13 cellular contexts compared by ENCODE assay signal in the genomic region with DNA sequence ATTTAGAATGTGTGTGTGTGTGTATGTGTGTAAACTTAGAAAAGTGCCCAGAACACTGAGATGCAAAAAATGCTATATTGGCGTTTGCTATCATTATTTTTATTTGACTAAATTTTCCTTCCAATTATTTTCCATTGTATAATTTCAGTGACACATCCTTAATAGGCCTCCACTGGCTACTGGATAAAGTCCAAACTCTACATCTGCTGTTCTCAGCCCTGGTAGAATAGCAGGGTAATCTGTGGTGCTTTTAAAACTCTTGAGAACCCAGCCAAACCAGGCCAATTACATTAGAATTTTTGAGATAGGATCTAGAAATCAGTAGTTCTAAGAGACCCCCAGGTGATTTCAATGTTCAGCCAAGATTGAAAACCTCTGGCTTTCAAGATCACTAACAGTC.
"Had no signal": no experiment of that assay in that cellular context is flagged by ENCODE, and none has a peak within 500 bp of the region (broad histone marks: within the 10 kb centered on the region; RNA-seq: fewer than 3 reads in every experiment).

No MANE protein-coding gene starts in this region.

- H3K4me1 ChIP-seq: transverse colon had no signal

- H3K27ac ChIP-seq: neutrophil, transverse colon had no signal

- DNase-seq: activated CD4-positive, alpha-beta memory T cell treated with anti-CD3 and anti-CD28 coated beads for 36 hours; activated CD4-positive, CD25-positive, alpha-beta regulatory T cell treated with anti-CD3 and anti-CD28 coated beads, Interleukin-2, amount 50 U/mL, for 72 hours; activated naive CD8-positive, alpha-beta T cell treated with anti-CD3 and anti-CD28 coated beads, Interleukin-2, amount 10 ng/mL, durations not matched to agents 7 days and 5 days; activated T-cell treated with anti-CD3 and anti-CD28 coated beads, Interleukin-2, amount 50 U/mL, for 72 hours; aorta; effector CD8-positive, alpha-beta T cell; immature natural killer cell; naive thymus-derived CD4-positive, alpha-beta T cell; right cardiac atrium; stimulated activated CD4-positive, alpha-beta T cell treated with anti-CD3 and anti-CD28 coated beads, Interleukin-1b, Interleukin-23, amount 100 ng/mL, for 48 hours; stimulated activated naive B cell treated with anti-CD40 and anti-IgM and Interleukin-4, amounts not matched to agents 10 μg/mL and 1 μg/mL and 100 μg/mL, for 72 hours; transverse colon had no signal

- H3K9me3 ChIP-seq: neutrophil, transverse colon had no signal

- H3K27me3 ChIP-seq: neutrophil, transverse colon had no signal

- ATAC-seq: activated T-cell treated with anti-CD3 and anti-CD28 coated beads, Interleukin-2, amount 50 U/mL, for 72 hours; right cardiac atrium had no signal

- H3K36me3 ChIP-seq: neutrophil, transverse colon had no signal

- H3K4me3 ChIP-seq: transverse colon had no signal
